15 cellular contexts compared by ENCODE assay signal in genomic region chrX:150856101-150856500, GRCh38.
"Had no signal": no experiment of that assay in that cellular context is flagged by ENCODE, and none has a peak within 500 bp of the region (broad histone marks: within the 10 kb centered on the region; RNA-seq: fewer than 3 reads in every experiment).

No MANE protein-coding gene starts in this region.

- ATAC-seq: activated CD4-positive, CD25-positive, alpha-beta regulatory T cell treated with anti-CD3 and anti-CD28 coated beads, Interleukin-2, amount 50 U/mL, for 24 hours; left lung; sciatic nerve had no signal

- H3K27ac ChIP-seq: coronary artery, left lung, psoas muscle had no signal

- H3K4me3 Mint-ChIP-seq: activated naive CD8-positive, alpha-beta T cell; nephron; type B pancreatic cell had no signal

- H3K4me1 ChIP-seq: left lung, psoas muscle had no signal

- DNase-seq: activated gamma-delta T cell; activated T-cell treated with anti-CD3 and anti-CD28 coated beads, Interleukin-2, amount 50 U/mL, for 48 hours; amygdala; effector CD4-positive, alpha-beta T cell; left lung; mesendoderm; psoas muscle; stimulated activated CD4-positive, alpha-beta T cell treated with anti-CD3 and anti-CD28 coated beads, Interleukin-2, amount 100 ng/mL, for 24 hours; stimulated activated naive CD4-positive, alpha-beta T cell treated with Interleukin-2 at 50 U/mL for 16 hours had no signal

- H3K4me3 ChIP-seq: coronary artery, left lung, psoas muscle had no signal

- H3K27me3 Mint-ChIP-seq: activated naive CD8-positive, alpha-beta T cell; type B pancreatic cell had no signal

- H3K36me3 ChIP-seq: left lung had no signal

- H3K27ac Mint-ChIP-seq: activated naive CD8-positive, alpha-beta T cell; nephron; type B pancreatic cell had no signal

- H3K4me1 Mint-ChIP-seq: nephron had no signal

- H3K27me3 ChIP-seq: left lung had no signal
